15 cellular contexts compared by ENCODE assay signal in the genomic region with DNA sequence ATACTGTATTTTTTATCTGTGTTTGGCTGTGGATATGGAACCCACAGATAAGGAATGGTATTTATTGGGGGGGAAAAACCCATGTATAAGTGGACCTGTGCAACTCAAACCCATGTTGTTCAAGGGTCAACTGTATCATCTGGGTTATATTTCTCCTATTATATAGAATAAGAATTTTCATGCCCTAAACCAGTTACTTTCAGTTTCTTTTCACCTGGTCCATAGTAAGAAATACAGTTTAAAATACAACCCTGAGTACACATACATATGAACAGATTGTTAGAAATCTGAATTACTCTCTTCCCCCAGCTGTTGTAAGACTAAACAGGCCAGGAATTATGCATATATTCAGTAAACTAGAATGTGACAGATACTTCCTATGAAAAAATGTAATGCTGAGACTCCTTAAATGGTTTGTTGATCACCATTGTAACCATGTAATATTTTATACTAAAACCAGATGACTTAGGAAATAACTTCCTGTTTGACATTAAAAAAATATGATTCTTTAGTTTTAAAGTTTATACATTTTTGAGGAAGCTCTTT. TPM values are rescaled to one million over a fixed set of nuclear protein-coding genes. Genes with fewer than 3 reads are reported as not detected.
DNase-seq lines count a peak whose midpoint lies in the region; ATAC-seq, FAIRE-seq and TF ChIP-seq lines count a peak whose summit lies in the region.
"Had no signal": no experiment of that assay in that cellular context is flagged by ENCODE, and none has a peak within 500 bp of the region (broad histone marks: within the 10 kb centered on the region; RNA-seq: fewer than 3 reads in every experiment).

No MANE protein-coding gene starts in this region.

- intact Hi-C loops in IMR-90 (cut with micrococcal nuclease) = no loop called here

- peaks cover 15% of the 10 kb centered on the region for H3K36me3 Mint-ChIP-seq in activated naive CD8-positive, alpha-beta T cell treated with anti-CD3 and anti-CD28 coated beads, Interleukin-2, amount 10 ng/mL, durations not matched to agents 7 days and 5 days
- H3K36me3 Mint-ChIP-seq in activated naive CD8-positive, alpha-beta T cell treated with anti-CD3 and anti-CD28 coated beads for 36 hours = peaks cover 21% of the 10 kb centered on the region

- H3K4me1 ChIP-seq in IMR-90 (ENCODE audit: control insufficient read depth, insufficient read depth, low read length) (no peaks in the 10 kb centered on the region), endocrine pancreas (ENCODE audit: control insufficient read depth, insufficient read depth, low read length) (peaks cover 6% of the 10 kb centered on the region), parathyroid adenoma (no peaks in the 10 kb centered on the region), SJCRH30 (no peaks in the 10 kb centered on the region)
- H3K4me1 ChIP-seq: foreskin keratinocyte had no signal

- H3K14ac ChIP-seq in IMR-90 (replicated peaks; ENCODE audit: low read depth, low read length) = no peak overlapping the region

- no peak overlapping the region for H3K23ac ChIP-seq in IMR-90 (ENCODE audit: low read depth, low read length)

- H3K4ac ChIP-seq in IMR-90 (ENCODE audit: low read depth, low read length) = no peak overlapping the region

- no peak for TF ChIP-seq POLR2A in IMR-90 (IDR thresholded peaks at IDR 0.05; ENCODE audit: low read depth, low read length)

- no peaks in the 10 kb centered on the region for H3K9me3 Mint-ChIP-seq in activated naive CD8-positive, alpha-beta T cell treated with anti-CD3 and anti-CD28 coated beads, Interleukin-2, amount 10 ng/mL, durations not matched to agents 7 days and 5 days
- no peaks in the 10 kb centered on the region for H3K9me3 Mint-ChIP-seq in activated naive CD8-positive, alpha-beta T cell treated with anti-CD3 and anti-CD28 coated beads for 36 hours
- H3K9me3 Mint-ChIP-seq: activated B cell treated with CpG ODN at 0.5 μM for 24 hours; activated T-helper 1 cell treated with anti-CD3 and anti-CD28 coated beads, Interleukin-12 subunit alpha, Interleukin-12 subunit beta, Interleukin-2, Interleukin-4 antibody, amounts not matched to agents 30 ng/mL and 10 ng/mL and 1 ng/mL, durations not matched to agents 14 hours and 24 hours and 36 hours had no signal

- H3K9me1 ChIP-seq in IMR-90 (ENCODE audit: insufficient read depth, low read length) = no peaks in the 10 kb centered on the region

- H3K9me3 ChIP-seq in IMR-90 (ENCODE audit: control insufficient read depth, insufficient read depth, low read length) = no peaks in the 10 kb centered on the region; the same call in 1 of the 2 replicates
- H3K9me3 ChIP-seq in endocrine pancreas (ENCODE audit: control insufficient read depth, low read length) = no peaks in the 10 kb centered on the region
- no peaks in the 10 kb centered on the region for H3K9me3 ChIP-seq in parathyroid adenoma (ENCODE audit: control insufficient read depth, low read length)
- H3K9me3 ChIP-seq in SJCRH30 (replicated peaks) = no peaks in the 10 kb centered on the region; the same call in 1 of the 2 replicates
- H3K9me3 ChIP-seq: neutrophil had no signal

- ATAC-seq in activated naive CD8-positive, alpha-beta T cell treated with anti-CD3 and anti-CD28 coated beads, Interleukin-2, amount 10 ng/mL, durations not matched to agents 7 days and 5 days (ENCODE audit: low read depth) = no peak
- ATAC-seq in IMR-90 (ENCODE audit: low read depth) = peak; percentile 67
- ATAC-seq: foreskin keratinocyte had no signal

- no peak overlapping the region for H3K56ac ChIP-seq in IMR-90 (ENCODE audit: extremely low read depth, insufficient read depth, low read length)

- peaks cover 10% of the 10 kb centered on the region for H3K4me1 Mint-ChIP-seq in activated naive CD8-positive, alpha-beta T cell treated with anti-CD3 and anti-CD28 coated beads, Interleukin-2, amount 10 ng/mL, durations not matched to agents 7 days and 5 days
- H3K4me1 Mint-ChIP-seq in activated naive CD8-positive, alpha-beta T cell treated with anti-CD3 and anti-CD28 coated beads for 36 hours = peaks cover 17% of the 10 kb centered on the region

- H4K5ac ChIP-seq in IMR-90 (ENCODE audit: low read depth, low read length) = no peak overlapping the region

- H2AFZ ChIP-seq in IMR-90 (replicated peaks; ENCODE audit: low read length, poor library complexity) (no peak overlapping the region), parathyroid adenoma (no peak overlapping the region)

- H3K27ac ChIP-seq in IMR-90 (ENCODE audit: insufficient read depth, low read length) (peak overlapping the region; percentile 40; the same call in 1 of the 2 replicates), parathyroid adenoma (no peak overlapping the region), SJCRH30 (no peak overlapping the region)
- H3K27ac ChIP-seq: foreskin keratinocyte, neutrophil, RWPE1 had no signal

- no peaks in the 10 kb centered on the region for H3K27me3 Mint-ChIP-seq in activated naive CD8-positive, alpha-beta T cell treated with anti-CD3 and anti-CD28 coated beads, Interleukin-2, amount 10 ng/mL, durations not matched to agents 7 days and 5 days
- no peaks in the 10 kb centered on the region for H3K27me3 Mint-ChIP-seq in activated naive CD8-positive, alpha-beta T cell treated with anti-CD3 and anti-CD28 coated beads for 36 hours
- H3K27me3 Mint-ChIP-seq: activated B cell treated with CpG ODN at 0.5 μM for 24 hours had no signal

- H3K27me3 ChIP-seq in IMR-90 (ENCODE audit: control insufficient read depth, insufficient read depth, low read length) (no peaks in the 10 kb centered on the region), endocrine pancreas (ENCODE audit: control insufficient read depth, insufficient read depth, low read length) (no peaks in the 10 kb centered on the region), parathyroid adenoma (ENCODE audit: control insufficient read depth, insufficient read depth, low read length) (no peaks in the 10 kb centered on the region), SJCRH30 (no peaks in the 10 kb centered on the region)
- H3K27me3 ChIP-seq: foreskin keratinocyte, neutrophil had no signal

- no peaks in the 10 kb centered on the region for H3K79me2 ChIP-seq in parathyroid adenoma

- in situ Hi-C loops in IMR-90 (cut with MboI; ENCODE audit: low sequenced_read_pairs) = no loop called here

- no peak for TF ChIP-seq CTCF in IMR-90 (conservative IDR thresholded peaks at IDR 0.05; ENCODE audit: low read depth, low read length)
- TF ChIP-seq CTCF in parathyroid adenoma (IDR thresholded peaks at IDR 0.05) = no peak

- H3K18ac ChIP-seq in IMR-90 (ENCODE audit: low read depth, low read length) = no peak overlapping the region

- dilution Hi-C loops in IMR-90 (cut with HindIII; ENCODE audit: low sequenced_read_pairs, unreplicated experiment) = no loop called here

- peaks cover under 1% of the 10 kb centered on the region for H3K36me3 ChIP-seq in IMR-90 (ENCODE audit: control insufficient read depth, insufficient read depth, low read length)
- H3K36me3 ChIP-seq in endocrine pancreas (ENCODE audit: control insufficient read depth, insufficient read depth, low read length) = no peaks in the 10 kb centered on the region
- no peaks in the 10 kb centered on the region for H3K36me3 ChIP-seq in parathyroid adenoma (ENCODE audit: control insufficient read depth, insufficient read depth, low read length)
- no peaks in the 10 kb centered on the region for H3K36me3 ChIP-seq in SJCRH30
- H3K36me3 ChIP-seq: neutrophil had no signal

- H2BK20ac ChIP-seq in IMR-90 (ENCODE audit: low read depth, low read length) = no peak overlapping the region

- DNase-seq in activated naive CD8-positive, alpha-beta T cell treated with anti-CD3 and anti-CD28 coated beads, Interleukin-2, amount 10 ng/mL, durations not matched to agents 7 days and 5 days = no peak
- no peak for DNase-seq in activated naive CD8-positive, alpha-beta T cell treated with anti-CD3 and anti-CD28 coated beads for 36 hours
- DNase-seq in IMR-90 = peak; percentile 19
- no peak for DNase-seq in SHP77 treated with DMSO at 0.1 percent for 48 hours (lab: John Stamatoyannopoulos, UW)
- no peak for DNase-seq in SJCRH30
- no peak for DNase-seq in urothelium cell line (ENCODE audit: low spot score)
- DNase-seq: activated B cell treated with CpG ODN at 0.5 μM for 24 hours; foreskin keratinocyte; NCI-H345; stimulated activated CD4-positive, alpha-beta T cell treated with anti-CD3 and anti-CD28 coated beads, Interleukin-15, amount 100 ng/mL, for 24 hours had no signal

- peak overlapping the region; percentile 48 for H3K27ac Mint-ChIP-seq in activated naive CD8-positive, alpha-beta T cell treated with anti-CD3 and anti-CD28 coated beads, Interleukin-2, amount 10 ng/mL, durations not matched to agents 7 days and 5 days
- no peak overlapping the region for H3K27ac Mint-ChIP-seq in activated naive CD8-positive, alpha-beta T cell treated with anti-CD3 and anti-CD28 coated beads for 36 hours
- H3K27ac Mint-ChIP-seq: activated B cell treated with CpG ODN at 0.5 μM for 24 hours; activated T-helper 1 cell treated with anti-CD3 and anti-CD28 coated beads, Interleukin-12 subunit alpha, Interleukin-12 subunit beta, Interleukin-2, Interleukin-4 antibody, amounts not matched to agents 30 ng/mL and 10 ng/mL and 1 ng/mL, durations not matched to agents 14 hours and 24 hours and 36 hours had no signal

- H3K9ac ChIP-seq in IMR-90 (ENCODE audit: low read depth, low read length) (no peak overlapping the region), endocrine pancreas (ENCODE audit: control insufficient read depth, insufficient read depth, low read length) (no peak overlapping the region), parathyroid adenoma (no peak overlapping the region)

- H3K4me2 ChIP-seq in IMR-90 (ENCODE audit: low read depth, low read length) = peak overlapping the region; percentile 75
- peak overlapping the region; percentile 15 for H3K4me2 ChIP-seq in parathyroid adenoma (ENCODE audit: low read length)

- no peak overlapping the region for H2AK5ac ChIP-seq in IMR-90 (ENCODE audit: low read depth, low read length)

- H4K20me1 ChIP-seq in IMR-90 (ENCODE audit: insufficient read depth, low read length) = no peaks in the 10 kb centered on the region

- H3K4me3 Mint-ChIP-seq in activated naive CD8-positive, alpha-beta T cell treated with anti-CD3 and anti-CD28 coated beads, Interleukin-2, amount 10 ng/mL, durations not matched to agents 7 days and 5 days = peak overlapping the region; percentile 47
- no peak overlapping the region for H3K4me3 Mint-ChIP-seq in activated naive CD8-positive, alpha-beta T cell treated with anti-CD3 and anti-CD28 coated beads for 36 hours
- H3K4me3 Mint-ChIP-seq: activated B cell treated with CpG ODN at 0.5 μM for 24 hours; activated T-helper 1 cell treated with anti-CD3 and anti-CD28 coated beads, Interleukin-12 subunit alpha, Interleukin-12 subunit beta, Interleukin-2, Interleukin-4 antibody, amounts not matched to agents 30 ng/mL and 10 ng/mL and 1 ng/mL, durations not matched to agents 14 hours and 24 hours and 36 hours had no signal

- no peak overlapping the region for H4K91ac ChIP-seq in IMR-90 (ENCODE audit: insufficient read depth, low read depth, low read length)

- no peak for FAIRE-seq in urothelium cell line (lab: Jason Lieb, UNC)

- H2BK5ac ChIP-seq in IMR-90 (ENCODE audit: low read depth, low read length, poor library complexity, severe bottlenecking) = no peak overlapping the region

- H2BK15ac ChIP-seq in IMR-90 (ENCODE audit: low read depth, low read length) = no peak overlapping the region

- POLR2A ChIA-PET in activated naive CD8-positive, alpha-beta T cell treated with anti-CD3 and anti-CD28 coated beads, Interleukin-2, amount 10 ng/mL, durations not matched to agents 7 days and 5 days (lab: Charles Lee) = no interaction called here
- POLR2A ChIA-PET in IMR-90 (lab: Charles Lee; ENCODE audit: unreplicated experiment) = no interaction called here

- no peak overlapping the region for H2BK120ac ChIP-seq in IMR-90 (ENCODE audit: low read depth, low read length)

- H3K79me1 ChIP-seq in IMR-90 (ENCODE audit: low read depth in 1 of 2, low read length in 2 of 2) = 0 out of 4 replicates have a peak, but pooled peaks cover under 1 to 2% of the 10 kb centered on the region in 2 experiments

- H3K4me3 ChIP-seq in IMR-90 (ENCODE audit: insufficient read depth, low read depth, low read length) (0 out of 2 replicates have a peak overlapping the region, but pooled peaks have one; percentile 3), endocrine pancreas (ENCODE audit: control insufficient read depth, insufficient read depth, low read length) (peak overlapping the region; percentile 26), parathyroid adenoma (ENCODE audit: low read depth, low read length) (no peak overlapping the region), SJCRH30 (no peak overlapping the region)

- CTCF ChIA-PET in IMR-90 (lab: Yijun Ruan, JAX) = interaction anchor here (0.7 kb wide), 1 partner anchor 493 kb away, joined by 3 read pairs; no protein-coding TSS in a partner anchor

- BruUV-seq in IMR-90 (replicated peaks; lab: Mats Ljungman, UMichigan) = no TSS peak

- no peak overlapping the region for H4K8ac ChIP-seq in IMR-90 (ENCODE audit: low read depth in 2 of 2, low read length in 2 of 2)

- TF ChIP-seq RAD21 in IMR-90 (IDR thresholded peaks at IDR 0.05; ENCODE audit: low read length) = no peak

- H2AK9ac ChIP-seq in IMR-90 (replicated peaks; ENCODE audit: low read depth, low read length, poor library complexity) = no peak overlapping the region

RNA-seq across cellular contexts. Expression of a gene that starts 52.6 kb away (rescaled TPM):
- under 1 TPM; 0.25 to 0.79 TPM for total RNA-seq in activated naive CD8-positive, alpha-beta T cell treated with anti-CD3 and anti-CD28 coated beads, Interleukin-2, amount 10 ng/mL, durations not matched to agents 7 days and 5 days
- total RNA-seq in activated naive CD8-positive, alpha-beta T cell treated with anti-CD3 and anti-CD28 coated beads for 36 hours = under 1 TPM; 0.19 to 0.32 TPM
- total RNA-seq in IMR-90 (2012; rRNA removed) = 0.18 and 0.56 TPM in 2 replicates
- polyA plus RNA-seq in IMR-90 (2012; rRNA removed) = 0.24 and 0.26 TPM in 2 replicates
- 0.03 TPM in 1 of 2 replicates, not detected in the other for polyA plus RNA-seq in IMR-90 (2012; cell fraction: cytosol; rRNA removed)
- polyA plus RNA-seq in IMR-90 (2012; cell fraction: nucleus; rRNA removed; ENCODE audit: low replicate concordance) = 0.08 TPM in 1 of 2 replicates, not detected in the other
- total RNA-seq in SJCRH30 (2014; rRNA removed; shearing (Covaris generic)) = 0.43 and 0.97 TPM in 2 replicates
- total RNA-seq: activated B cell treated with CpG ODN at 0.5 μM for 24 hours; activated T-helper 1 cell treated with anti-CD3 and anti-CD28 coated beads, Interleukin-12 subunit alpha, Interleukin-12 subunit beta, Interleukin-2, Interleukin-4 antibody, amounts not matched to agents 30 ng/mL and 10 ng/mL and 1 ng/mL, durations not matched to agents 14 hours and 24 hours and 36 hours had no signal

RNA-seq across cellular contexts. Expression of a gene that starts 52.7 kb away (rescaled TPM):
- total RNA-seq in activated naive CD8-positive, alpha-beta T cell treated with anti-CD3 and anti-CD28 coated beads, Interleukin-2, amount 10 ng/mL, durations not matched to agents 7 days and 5 days = 10 to 100 TPM; 55.1 to 59.8 TPM
- total RNA-seq in activated naive CD8-positive, alpha-beta T cell treated with anti-CD3 and anti-CD28 coated beads for 36 hours = 10 to 100 TPM; 38.3 to 42.0 TPM
- total RNA-seq in IMR-90 (2012; rRNA removed) = 30.1 and 63.6 TPM in 2 replicates
- polyA plus RNA-seq in IMR-90 (2012; rRNA removed) = 46.2 and 52.5 TPM in 2 replicates
- polyA plus RNA-seq in IMR-90 (2012; cell fraction: cytosol; rRNA removed) = 13.5 and 15.7 TPM in 2 replicates
- polyA plus RNA-seq in IMR-90 (2012; cell fraction: nucleus; rRNA removed; ENCODE audit: low replicate concordance) = 8.6 and 56.9 TPM in 2 replicates
- total RNA-seq in SJCRH30 (2014; rRNA removed; shearing (Covaris generic)) = 107 and 143 TPM in 2 replicates

RNA-seq across cellular contexts. Expression of a gene that starts 54.5 kb away (rescaled TPM):
- 10 to 100 TPM; 44.6 to 45.6 TPM for total RNA-seq in activated naive CD8-positive, alpha-beta T cell treated with anti-CD3 and anti-CD28 coated beads, Interleukin-2, amount 10 ng/mL, durations not matched to agents 7 days and 5 days
- 10 to 100 TPM; 23.2 to 23.7 TPM for total RNA-seq in activated naive CD8-positive, alpha-beta T cell treated with anti-CD3 and anti-CD28 coated beads for 36 hours
- total RNA-seq in IMR-90 (2012; rRNA removed) = 1.6 and 2.8 TPM in 2 replicates
- 16.0 and 18.3 TPM in 2 replicates for polyA plus RNA-seq in IMR-90 (2012; rRNA removed)
- 12.5 and 15.4 TPM in 2 replicates for polyA plus RNA-seq in IMR-90 (2012; cell fraction: cytosol; rRNA removed)
- polyA plus RNA-seq in IMR-90 (2012; cell fraction: nucleus; rRNA removed; ENCODE audit: low replicate concordance) = 3.4 and 11.0 TPM in 2 replicates
- total RNA-seq in SJCRH30 (2014; rRNA removed; shearing (Covaris generic)) = 22.6 and 26.6 TPM in 2 replicates

Comparison
In these comparisons a context has a peak if more than half of its experiments do, and no peak if none do; other contexts are left out.
1. H3K4me3 ChIP-seq: peak in IMR-90 (single experiment) and endocrine pancreas (single experiment); none in parathyroid adenoma (single experiment) and SJCRH30 (single experiment).